ENCODE assay signal across 26 cellular contexts in the genomic region with DNA sequence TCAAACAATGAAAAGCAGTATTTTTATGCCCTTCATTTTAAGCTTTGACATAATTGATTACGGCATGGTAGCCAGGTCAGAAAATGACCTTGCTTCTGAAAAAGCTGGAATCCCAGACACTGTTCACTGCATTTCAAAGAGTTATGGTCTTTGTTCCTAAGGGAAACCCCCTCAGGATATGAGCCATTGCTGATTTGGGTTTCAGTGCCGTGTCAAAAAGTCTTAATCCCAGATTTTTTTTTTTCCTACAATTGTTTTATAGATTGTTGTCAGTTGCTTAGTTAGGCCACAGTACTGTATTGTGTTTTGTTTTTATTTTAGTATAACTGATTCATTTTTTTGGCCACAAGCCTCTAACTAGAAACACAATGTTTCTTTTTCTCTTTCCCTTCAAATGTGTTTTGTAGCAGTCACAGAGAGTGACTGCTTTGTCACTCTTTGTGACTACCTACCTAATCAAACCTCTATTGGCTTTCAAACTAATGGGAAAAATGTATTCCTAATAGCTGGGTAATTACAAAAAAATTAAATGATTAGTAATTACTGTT. TPM values are rescaled to one million over a fixed set of nuclear protein-coding genes. Genes with fewer than 3 reads are reported as not detected.
A peak's percentile ranks its signal among the peaks of the same experiment; 100 is the strongest.
DNase-seq lines count a peak whose midpoint lies in the region; ATAC-seq, FAIRE-seq and TF ChIP-seq lines count a peak whose summit lies in the region.
"Had no signal": no experiment of that assay in that cellular context is flagged by ENCODE, and none has a peak within 500 bp of the region (broad histone marks: within the 10 kb centered on the region; RNA-seq: fewer than 3 reads in every experiment).

No MANE protein-coding gene starts in this region.

- no peak for TF ChIP-seq EP300 in A549 (IDR thresholded peaks at IDR 0.05)

- H3K36me3 ChIP-seq in endodermal cell (ENCODE audit: control insufficient read depth, insufficient read depth, low read length): no peaks in the 10 kb centered on the region
- H3K36me3 ChIP-seq: BE2C, heart left ventricle, neutrophil, stomach had no signal

- H3K27ac Mint-ChIP-seq in activated T-helper 17 cell treated with anti-CD3 and anti-CD28 coated beads, Interleukin-2, amount 50 U/mL, for 72 hours: no peak overlapping the region
- H3K27ac Mint-ChIP-seq in endodermal cell (no peak overlapping the region), nephron progenitor cell (peak overlapping the region; percentile 61)
- H3K27ac Mint-ChIP-seq: activated naive CD8-positive, alpha-beta T cell; memory B cell had no signal

- ATAC-seq in A549 (no peak), GM19328 (IDR thresholded peaks at IDR 0.05; ENCODE audit: unreplicated experiment) (no peak), HG02763 (IDR thresholded peaks at IDR 0.05; ENCODE audit: unreplicated experiment) (no peak)
- ATAC-seq in activated T-helper 17 cell treated with anti-CD3 and anti-CD28 coated beads, Interleukin-2, amount 50 U/mL, for 72 hours (replicated peaks): peak; percentile 47

- no peak overlapping the region for H3K4me2 ChIP-seq in A549

- DNase-seq in A549 (ENCODE audit: low read depth in 1 of 2, low spot score in 1 of 2) (no peak), endodermal cell (no peak), nephron progenitor cell (no peak), GM10266 (ENCODE audit: extremely low spot score) (no peak)
- DNase-seq in activated naive CD4-positive, alpha-beta T cell treated with Interleukin-2 at 50 U/mL for 16 hours: no peak
- DNase-seq: activated CD4-positive, alpha-beta T cell treated with anti-CD3 and anti-CD28 coated beads, Interleukin-2, amount 50 U/mL, for 48 hours; aorta; BE2C; central memory CD4-positive, alpha-beta T cell; H7; heart left ventricle; IMR-90; left colon; NCI-H1092; NCI-H187 treated with DMSO at 0.1 percent for 48 hours; NCI-H524 treated with DMSO at 0.1 percent for 48 hours; SIG-M5; stimulated activated CD8-positive, alpha-beta memory T cell treated with anti-CD3 and anti-CD28 coated beads, Interleukin-4, amount 100 ng/mL, for 48 hours; stomach had no signal

- no peaks in the 10 kb centered on the region for H3K27me3 ChIP-seq in endodermal cell (ENCODE audit: control insufficient read depth, insufficient read depth, low read length, poor library complexity, severe bottlenecking)
- H3K27me3 ChIP-seq: BE2C, heart left ventricle, neutrophil, stomach had no signal

- no peak overlapping the region for H3K4me3 ChIP-seq in A549
- H3K4me3 ChIP-seq in endodermal cell (ENCODE audit: low read length): peak overlapping the region; percentile 49
- H3K4me3 ChIP-seq: heart left ventricle, skin epidermis, stomach had no signal

- peaks cover 19% of the 10 kb centered on the region for H3K4me1 Mint-ChIP-seq in activated T-helper 17 cell treated with anti-CD3 and anti-CD28 coated beads, Interleukin-2, amount 50 U/mL, for 72 hours
- H3K4me1 Mint-ChIP-seq in endodermal cell: peaks cover 32% of the 10 kb centered on the region
- peaks cover 27% of the 10 kb centered on the region for H3K4me1 Mint-ChIP-seq in nephron progenitor cell

- H3K9ac ChIP-seq in endodermal cell (ENCODE audit: extremely low read depth, low read length, poor library complexity, severe bottlenecking): no peak overlapping the region

- peak; percentile 28 for FAIRE-seq in A549 (lab: Jason Lieb, UNC)

- TF ChIP-seq CTCF in A549 (IDR thresholded peaks at IDR 0.05): no peak
- TF ChIP-seq CTCF in endodermal cell (conservative IDR thresholded peaks at IDR 0.05): no peak
- no peak for TF ChIP-seq CTCF in nephron progenitor cell (IDR thresholded peaks at IDR 0.05)
- TF ChIP-seq CTCF in GM10266 (IDR thresholded peaks at IDR 0.05; ENCODE audit: control insufficient read depth, insufficient read depth, low read depth, missing control alignments): no peak

- no peak for TF ChIP-seq RAD21 in A549 (conservative IDR thresholded peaks at IDR 0.05 in 1 of 2, IDR thresholded peaks at IDR 0.05 in 1 of 2)

- no peak for TF ChIP-seq POLR2A in A549 (IDR thresholded peaks at IDR 0.05; ENCODE audit: low read length)

- H3K4me1 ChIP-seq in A549: peaks cover 23% of the 10 kb centered on the region
- H3K4me1 ChIP-seq in endodermal cell (ENCODE audit: control insufficient read depth, insufficient read depth, low read length): peaks cover 4% of the 10 kb centered on the region
- H3K4me1 ChIP-seq: BE2C had no signal

- no peaks in the 10 kb centered on the region for H3K27me3 Mint-ChIP-seq in activated T-helper 17 cell treated with anti-CD3 and anti-CD28 coated beads, Interleukin-2, amount 50 U/mL, for 72 hours
- H3K27me3 Mint-ChIP-seq in endodermal cell (ENCODE audit: insufficient read depth) (no peaks in the 10 kb centered on the region), nephron progenitor cell (ENCODE audit: low read depth, poor library complexity) (no peaks in the 10 kb centered on the region)
- H3K27me3 Mint-ChIP-seq: activated naive CD8-positive, alpha-beta T cell; memory B cell had no signal

- 83% methylated on average over 2 of the region's 2 CpGs for WGBS in A549 (ENCODE audit: missing lambda C conversion rate)
- WGBS in endodermal cell (ENCODE audit: insufficient coverage in 1 of 2, insufficient read length in 1 of 2), 2 experiments: 57 to 92% methylated on average over 1 of the region's 2 CpGs

- no peaks in the 10 kb centered on the region for H3K9me3 Mint-ChIP-seq in activated T-helper 17 cell treated with anti-CD3 and anti-CD28 coated beads, Interleukin-2, amount 50 U/mL, for 72 hours
- H3K9me3 Mint-ChIP-seq in endodermal cell (peaks cover 16% of the 10 kb centered on the region), nephron progenitor cell (no peaks in the 10 kb centered on the region)
- H3K9me3 Mint-ChIP-seq: memory B cell had no signal

- no peak overlapping the region for H3K27ac ChIP-seq in A549
- peak overlapping the region; percentile 80 for H3K27ac ChIP-seq in endodermal cell (ENCODE audit: low read depth, low read length)
- H3K27ac ChIP-seq: neutrophil, stomach had no signal

- no peak overlapping the region for H3K4me3 Mint-ChIP-seq in activated T-helper 17 cell treated with anti-CD3 and anti-CD28 coated beads, Interleukin-2, amount 50 U/mL, for 72 hours
- H3K4me3 Mint-ChIP-seq in endodermal cell: no peak overlapping the region
- H3K4me3 Mint-ChIP-seq in nephron progenitor cell: no peak overlapping the region
- H3K4me3 Mint-ChIP-seq: activated naive CD8-positive, alpha-beta T cell; memory B cell had no signal

- POLR2A ChIA-PET in A549 (lab: Yijun Ruan, JAX): no interaction called here

- CTCF ChIA-PET in A549 (lab: Yijun Ruan, JAX): interaction anchor here (0.7 kb wide), 1 partner anchor 13 kb away, joined by 3 read pairs; no protein-coding TSS in a partner anchor

- no peaks in the 10 kb centered on the region for H3K9me3 ChIP-seq in A549
- no peaks in the 10 kb centered on the region for H3K9me3 ChIP-seq in endodermal cell (ENCODE audit: control insufficient read depth, low read length)
- H3K9me3 ChIP-seq: BE2C, heart left ventricle, neutrophil, stomach had no signal

- H3K36me3 Mint-ChIP-seq in activated T-helper 17 cell treated with anti-CD3 and anti-CD28 coated beads, Interleukin-2, amount 50 U/mL, for 72 hours (ENCODE audit: low read depth): no peaks in the 10 kb centered on the region
- H3K36me3 Mint-ChIP-seq in endodermal cell (ENCODE audit: low read depth) (no peaks in the 10 kb centered on the region), nephron progenitor cell (ENCODE audit: low read depth) (no peaks in the 10 kb centered on the region)
- H3K36me3 Mint-ChIP-seq: activated naive CD8-positive, alpha-beta T cell; memory B cell had no signal

TF ChIP-seq in A549, 52 proteins besides CTCF, POLR2A, EP300 and RAD21 (continues in another document):
- TF ChIP-seq HOXA7 (CRISPR knock-in tag; IDR thresholded peaks at IDR 0.05): no peak
- TF ChIP-seq HOXB13 (CRISPR knock-in tag; IDR thresholded peaks at IDR 0.05; ENCODE audit: low read depth): no peak
- no peak for TF ChIP-seq SMC3 (IDR thresholded peaks at IDR 0.05)
- TF ChIP-seq, protein P1, sequence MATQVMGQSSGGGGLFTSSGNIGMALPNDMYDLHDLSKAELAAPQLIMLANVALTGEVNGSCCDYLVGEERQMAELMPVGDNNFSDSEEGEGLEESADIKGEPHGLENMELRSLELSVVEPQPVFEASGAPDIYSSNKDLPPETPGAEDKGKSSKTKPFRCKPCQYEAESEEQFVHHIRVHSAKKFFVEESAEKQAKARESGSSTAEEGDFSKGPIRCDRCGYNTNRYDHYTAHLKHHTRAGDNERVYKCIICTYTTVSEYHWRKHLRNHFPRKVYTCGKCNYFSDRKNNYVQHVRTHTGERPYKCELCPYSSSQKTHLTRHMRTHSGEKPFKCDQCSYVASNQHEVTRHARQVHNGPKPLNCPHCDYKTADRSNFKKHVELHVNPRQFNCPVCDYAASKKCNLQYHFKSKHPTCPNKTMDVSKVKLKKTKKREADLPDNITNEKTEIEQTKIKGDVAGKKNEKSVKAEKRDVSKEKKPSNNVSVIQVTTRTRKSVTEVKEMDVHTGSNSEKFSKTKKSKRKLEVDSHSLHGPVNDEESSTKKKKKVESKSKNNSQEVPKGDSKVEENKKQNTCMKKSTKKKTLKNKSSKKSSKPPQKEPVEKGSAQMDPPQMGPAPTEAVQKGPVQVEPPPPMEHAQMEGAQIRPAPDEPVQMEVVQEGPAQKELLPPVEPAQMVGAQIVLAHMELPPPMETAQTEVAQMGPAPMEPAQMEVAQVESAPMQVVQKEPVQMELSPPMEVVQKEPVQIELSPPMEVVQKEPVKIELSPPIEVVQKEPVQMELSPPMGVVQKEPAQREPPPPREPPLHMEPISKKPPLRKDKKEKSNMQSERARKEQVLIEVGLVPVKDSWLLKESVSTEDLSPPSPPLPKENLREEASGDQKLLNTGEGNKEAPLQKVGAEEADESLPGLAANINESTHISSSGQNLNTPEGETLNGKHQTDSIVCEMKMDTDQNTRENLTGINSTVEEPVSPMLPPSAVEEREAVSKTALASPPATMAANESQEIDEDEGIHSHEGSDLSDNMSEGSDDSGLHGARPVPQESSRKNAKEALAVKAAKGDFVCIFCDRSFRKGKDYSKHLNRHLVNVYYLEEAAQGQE (IDR thresholded peaks at IDR 0.05): no peak
- no peak for TF ChIP-seq MAZ (IDR thresholded peaks at IDR 0.05; ENCODE audit: borderline replicate concordance, low read depth, low read length)
- TF ChIP-seq JUNB (IDR thresholded peaks at IDR 0.05): no peak
- TF ChIP-seq FOXS1 (CRISPR knock-in tag; IDR thresholded peaks at IDR 0.05): no peak
- no peak for TF ChIP-seq MYC (IDR thresholded peaks at IDR 0.05; ENCODE audit: borderline replicate concordance, low read length)
- TF ChIP-seq ZSCAN20 (CRISPR knock-in tag; IDR thresholded peaks at IDR 0.05): no peak

RNA-seq across cellular contexts. Expression of a gene that starts 10.3 kb away (rescaled TPM):
- polyA plus RNA-seq in A549 (2011; rRNA removed) (15.7 and 22.1 TPM in 2 replicates), A549 (2017; fragmentation: RNase III; extraction: RNeasy Plus Mini Kit Qiagen cat#74134 plus additional on column Dnase treatment) (9.9 to 10.2 TPM (median 10.2 TPM) in 3 replicates)
- 3.1 and 3.3 TPM in 2 replicates for polyA plus RNA-seq in A549 (2012; cell fraction: cytosol; rRNA removed)
- polyA plus RNA-seq in A549 (2012; cell fraction: nucleus; rRNA removed): 4.9 and 5.4 TPM in 2 replicates
- polyA minus RNA-seq in A549 (2011; rRNA and poly(A)+ RNA removed): 7.3 and 9.5 TPM in 2 replicates
- total RNA-seq in activated T-helper 17 cell treated with anti-CD3 and anti-CD28 coated beads, Interleukin-2, amount 50 U/mL, for 72 hours: 10 to 100 TPM; 12.0 to 12.7 TPM
- total RNA-seq in endodermal cell: 10 to 100 TPM; 26.3 to 36.3 TPM
- polyA plus RNA-seq in endodermal cell (2013, experiment 1 of 2): 15.5 TPM
- 17.5 TPM for polyA plus RNA-seq in endodermal cell (2013, experiment 2 of 2)
